23 cellular contexts compared by ENCODE assay signal in genomic region chr7:117097860-117098259, GRCh38.
DNase-seq lines count a peak whose midpoint lies in the region; ATAC-seq, FAIRE-seq and TF ChIP-seq lines count a peak whose summit lies in the region.
"Had no signal": no experiment of that assay in that cellular context is flagged by ENCODE, and none has a peak within 500 bp of the region (broad histone marks: within the 10 kb centered on the region; RNA-seq: fewer than 3 reads in every experiment).

No MANE protein-coding gene starts in this region.

- ATAC-seq in foreskin keratinocyte: peak; percentile 5
- peak; percentile 47 to 69 (median 61) for ATAC-seq in pancreas
- no peak for ATAC-seq in GM19452 (IDR thresholded peaks at IDR 0.05; ENCODE audit: unreplicated experiment)
- ATAC-seq in HG02870 (IDR thresholded peaks at IDR 0.05; ENCODE audit: unreplicated experiment): no peak
- ATAC-seq: activated CD8-positive, alpha-beta T cell treated with anti-CD3 and anti-CD28 coated beads, Interleukin-2, amount 10 ng/mL, durations not matched to agents 7 days and 5 days; Right ventricle myocardium inferior; sciatic nerve had no signal

- H3K4me1 ChIP-seq in foreskin keratinocyte (no peaks in the 10 kb centered on the region), pancreas (peaks cover 0 to 12% (median 0%) of the 10 kb centered on the region in 3 donors), MM.1S (ENCODE audit: low read length) (no peaks in the 10 kb centered on the region)

- intact Hi-C loops in pancreas (cut with DNase I): no loop called here

- no peaks in the 10 kb centered on the region for H3K9me2 ChIP-seq in MM.1S (replicated peaks; ENCODE audit: insufficient read depth, low read length)

- no peak overlapping the region for H3K9ac ChIP-seq in MM.1S (ENCODE audit: low read length)

- no peak overlapping the region for H3K4me2 ChIP-seq in MM.1S (ENCODE audit: low read depth, low read length)
- H3K4me2 ChIP-seq: PC-9 had no signal

- H3K27ac ChIP-seq in foreskin keratinocyte (no peak overlapping the region), pancreas (no peak overlapping the region), MM.1S (ENCODE audit: low read length) (no peak overlapping the region)
- H3K27ac ChIP-seq: left ventricle myocardium inferior, PC-9 had no signal

- no peaks in the 10 kb centered on the region for H4K20me1 ChIP-seq in MM.1S (ENCODE audit: insufficient read depth, low read length)

- H2AFZ ChIP-seq in MM.1S (ENCODE audit: low read length): no peak overlapping the region
- H2AFZ ChIP-seq: PC-9 had no signal

- TF ChIP-seq CTCF in foreskin keratinocyte (conservative IDR thresholded peaks at IDR 0.05): no peak
- no peak for TF ChIP-seq CTCF in pancreas (IDR thresholded peaks at IDR 0.05)
- TF ChIP-seq CTCF in MM.1S (IDR thresholded peaks at IDR 0.05; ENCODE audit: low read length): no peak

- WGBS in pancreas, 2 donors: 50 to 52% methylated on average over 5 of the region's 5 CpGs

- DNase-seq in DMS53 (lab: John Stamatoyannopoulos, UW): peak; percentile 89
- peak; percentile 38 for DNase-seq in NCI-H69 (lab: John Stamatoyannopoulos, UW)
- no peak for DNase-seq in foreskin keratinocyte
- no peak for DNase-seq in pancreas
- DNase-seq in superior temporal gyrus (ENCODE audit: extremely low spot score): no peak
- no peak for DNase-seq in MM.1S
- DNase-seq: activated CD4-positive, alpha-beta T cell treated with anti-CD3 and anti-CD28 coated beads for 36 hours; activated CD8-positive, alpha-beta T cell treated with anti-CD3 and anti-CD28 coated beads, Interleukin-2, amount 10 ng/mL, durations not matched to agents 7 days and 5 days; activated naive CD4-positive, alpha-beta T cell treated with anti-CD3 and anti-CD28 coated beads for 36 hours; DMS79; GDM1; left ventricle myocardium inferior; naive B cell; NCI-H1092; NCI-H1694; NCI-H2171; NCI-H510A; PC-9; stimulated activated CD4-positive, alpha-beta T cell treated with anti-CD3 and anti-CD28 coated beads, Interleukin-4, amount 100 ng/mL, for 24 hours had no signal

- H3K79me2 ChIP-seq in MM.1S (ENCODE audit: low read length): peaks cover 5% of the 10 kb centered on the region

- no peaks in the 10 kb centered on the region for H3K36me3 ChIP-seq in pancreas
- H3K36me3 ChIP-seq in MM.1S (replicated peaks; ENCODE audit: insufficient read depth, low read length): no peaks in the 10 kb centered on the region
- H3K36me3 ChIP-seq: left ventricle myocardium inferior had no signal

- FAIRE-seq in pancreas (lab: Jason Lieb, UNC): no peak

- H3F3A ChIP-seq in MM.1S (ENCODE audit: insufficient read depth, low read length): no peaks in the 10 kb centered on the region

- no peaks in the 10 kb centered on the region for H3K27me3 ChIP-seq in foreskin keratinocyte
- H3K27me3 ChIP-seq in pancreas: no peaks in the 10 kb centered on the region
- H3K27me3 ChIP-seq in MM.1S (replicated peaks; ENCODE audit: insufficient read depth, low read length): no peaks in the 10 kb centered on the region

- H3K4me3 ChIP-seq in pancreas (no peak overlapping the region), MM.1S (ENCODE audit: low read length) (no peak overlapping the region)
- H3K4me3 ChIP-seq: left ventricle myocardium inferior, PC-9 had no signal

- H3K9me3 ChIP-seq in pancreas (no peaks in the 10 kb centered on the region), MM.1S (replicated peaks; ENCODE audit: insufficient read depth, low read length) (no peaks in the 10 kb centered on the region)
- H3K9me3 ChIP-seq: left ventricle myocardium inferior had no signal

Comparison
In these comparisons a context has a peak if more than half of its experiments do, and no peak if none do; other contexts are left out.
1. DNase-seq: peak in DMS53 (single experiment) and NCI-H69 (single experiment); none in foreskin keratinocyte (0 of 2), pancreas (0 of 6), superior temporal gyrus (single experiment) and MM.1S (single experiment).
2. ATAC-seq: peak in foreskin keratinocyte (single experiment) and pancreas (4 of 4); none in GM19452 (single experiment) and HG02870 (single experiment).